13 cellular contexts compared by ENCODE assay signal in the genomic region with DNA sequence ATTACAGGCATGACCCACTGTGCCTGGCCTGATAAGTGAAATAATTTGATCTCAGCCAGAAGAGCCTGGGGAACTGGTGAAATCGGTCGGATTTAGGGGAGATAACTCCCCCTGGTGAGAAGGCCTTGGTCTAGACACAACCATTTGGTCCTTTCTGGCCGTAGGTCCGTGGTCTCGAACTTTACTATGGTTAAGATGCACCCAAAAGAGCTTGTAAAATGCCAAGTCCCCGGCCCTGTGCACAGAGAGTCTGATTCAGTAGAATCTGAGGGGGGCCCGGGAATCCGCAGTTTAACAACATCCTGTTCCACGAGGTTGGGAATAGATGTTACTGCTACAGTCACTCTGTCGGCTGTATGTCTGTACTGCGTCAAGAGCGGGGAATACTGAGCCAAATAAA.
DNase-seq lines count a peak whose midpoint lies in the region; ATAC-seq and TF ChIP-seq lines count a peak whose summit lies in the region.
"Had no signal": no experiment of that assay in that cellular context is flagged by ENCODE, and none has a peak within 500 bp of the region (broad histone marks: within the 10 kb centered on the region; RNA-seq: fewer than 3 reads in every experiment).

No MANE protein-coding gene starts in this region.

- H2BK120ac ChIP-seq in IMR-90 (ENCODE audit: low read depth, low read length) (peak overlapping the region; percentile 95), mesenchymal stem cell (ENCODE audit: low read depth, low read length) (peak overlapping the region; percentile 75)

- H3K36me3 ChIP-seq in IMR-90 (ENCODE audit: control insufficient read depth, insufficient read depth, low read length) (no peaks in the 10 kb centered on the region), mesenchymal stem cell (ENCODE audit: control insufficient read depth in 1 of 2, insufficient read depth in 2 of 2, low read depth in 1 of 2, low read length in 2 of 2) (no peaks in the 10 kb centered on the region), suprapubic skin (no peaks in the 10 kb centered on the region)

- H3K23ac ChIP-seq in IMR-90 (ENCODE audit: low read depth, low read length), result peak overlapping the region; percentile 77; the same call in 1 of the 2 replicates
- no peak overlapping the region for H3K23ac ChIP-seq in mesenchymal stem cell (ENCODE audit: low read length in 2 of 2)

- H3K9me1 ChIP-seq in IMR-90 (ENCODE audit: insufficient read depth, low read length), result peaks cover 39% of the 10 kb centered on the region

- H3K27me3 Mint-ChIP-seq in central memory CD8-positive, alpha-beta T cell, result no peaks in the 10 kb centered on the region

- TF ChIP-seq POLR2A in IMR-90 (IDR thresholded peaks at IDR 0.05; ENCODE audit: low read depth, low read length) (no peak), suprapubic skin (IDR thresholded peaks at IDR 0.05) (no peak)

- 56% methylated on average over 7 of the region's 12 CpGs; no CpG with 5 or more reads in 1 of the 2 experiments for WGBS in IMR-90 (ENCODE audit: extremely low coverage in 2 of 2, insufficient read length in 1 of 2), 2 experiments
- 51% methylated on average over 12 of the region's 12 CpGs for WGBS in mesenchymal stem cell
- WGBS in suprapubic skin, result 65% methylated on average over 12 of the region's 12 CpGs

- peak overlapping the region; percentile 41 for H4K5ac ChIP-seq in IMR-90 (ENCODE audit: low read depth, low read length)

- H3K14ac ChIP-seq in IMR-90 (replicated peaks; ENCODE audit: low read depth, low read length) (peak overlapping the region; percentile 92), mesenchymal stem cell (ENCODE audit: low read length in 2 of 2) (no peak overlapping the region)

- dilution Hi-C loops in IMR-90 (cut with HindIII; ENCODE audit: low sequenced_read_pairs, unreplicated experiment), result no loop called here

- H2AFZ ChIP-seq in IMR-90 (replicated peaks; ENCODE audit: low read length, poor library complexity) (peak overlapping the region; percentile 24), mesenchymal stem cell (ENCODE audit: low read depth, low read length) (no peak overlapping the region)

- ATAC-seq in IMR-90 (ENCODE audit: low read depth), result no peak
- ATAC-seq in central memory CD8-positive, alpha-beta T cell (replicated peaks; ENCODE audit: extremely low read depth, poor library complexity, severe bottlenecking), result no peak
- ATAC-seq in HG03469 (IDR thresholded peaks at IDR 0.05; ENCODE audit: unreplicated experiment), result no peak

- no peaks in the 10 kb centered on the region for H3K9me3 Mint-ChIP-seq in central memory CD8-positive, alpha-beta T cell
- H3K9me3 Mint-ChIP-seq: activated B cell treated with CpG ODN at 0.5 μM for 24 hours had no signal

- peak overlapping the region; percentile 94 for H2BK20ac ChIP-seq in IMR-90 (ENCODE audit: low read depth, low read length)

- TF ChIP-seq RAD21 in IMR-90 (IDR thresholded peaks at IDR 0.05; ENCODE audit: low read length), result no peak

- no peak for TF ChIP-seq EP300 in suprapubic skin (IDR thresholded peaks at IDR 0.05)

- peaks cover 31% of the 10 kb centered on the region for H3K4me1 ChIP-seq in IMR-90 (ENCODE audit: control insufficient read depth, insufficient read depth, low read length)
- H3K4me1 ChIP-seq in mesenchymal stem cell (ENCODE audit: control insufficient read depth, insufficient read depth, low read depth, low read length), result peaks cover 40% of the 10 kb centered on the region
- H3K4me1 ChIP-seq in suprapubic skin, result peaks cover 53% of the 10 kb centered on the region

- no TSS peak for BruUV-seq in IMR-90 (replicated peaks; lab: Mats Ljungman, UMichigan)

- H3K27me3 ChIP-seq in IMR-90 (ENCODE audit: control insufficient read depth, insufficient read depth, low read length), result no peaks in the 10 kb centered on the region
- no peaks in the 10 kb centered on the region for H3K27me3 ChIP-seq in mesenchymal stem cell (ENCODE audit: control insufficient read depth in 1 of 2, insufficient read depth in 1 of 2, low read length in 2 of 2)
- no peaks in the 10 kb centered on the region for H3K27me3 ChIP-seq in suprapubic skin

- H3K4me1 Mint-ChIP-seq in central memory CD8-positive, alpha-beta T cell, result no peaks in the 10 kb centered on the region

- H3K27ac ChIP-seq in IMR-90 (ENCODE audit: insufficient read depth, low read length), result peak overlapping the region; percentile 36
- H3K27ac ChIP-seq in mesenchymal stem cell (ENCODE audit: low read length, poor library complexity, severe bottlenecking), result no peak overlapping the region
- peak overlapping the region; percentile 99 for H3K27ac ChIP-seq in suprapubic skin

- in situ Hi-C loops in IMR-90 (cut with MboI; ENCODE audit: low sequenced_read_pairs), result no loop called here

- H2AK5ac ChIP-seq in IMR-90 (ENCODE audit: low read depth, low read length), result peak overlapping the region; percentile 97
- H2AK5ac ChIP-seq in mesenchymal stem cell (ENCODE audit: low read length, severe bottlenecking), result peak overlapping the region; percentile 78

- POLR2A ChIA-PET in IMR-90 (lab: Charles Lee; ENCODE audit: unreplicated experiment), result interaction anchor here (0.5 kb wide), 1 partner anchor 306 kb away, joined by 9 read pairs; no protein-coding TSS in a partner anchor

- TF ChIP-seq CTCF in IMR-90 (conservative IDR thresholded peaks at IDR 0.05; ENCODE audit: low read depth, low read length) (no peak; the same call in 1 of the 2 replicates), suprapubic skin (IDR thresholded peaks at IDR 0.05) (no peak)

- H4K8ac ChIP-seq in IMR-90 (ENCODE audit: low read depth in 2 of 2, low read length in 2 of 2) (peak overlapping the region; percentile 83 to 96; a peak in 3 of 4 replicates), mesenchymal stem cell (ENCODE audit: low read length) (peak overlapping the region; percentile 10)

- H3K27ac Mint-ChIP-seq in central memory CD8-positive, alpha-beta T cell (ENCODE audit: low read depth), result peak overlapping the region; percentile 10
- H3K27ac Mint-ChIP-seq: activated B cell treated with CpG ODN at 0.5 μM for 24 hours had no signal

- peak overlapping the region; percentile 85 for H2AK9ac ChIP-seq in IMR-90 (replicated peaks; ENCODE audit: low read depth, low read length, poor library complexity)

- H3K4me3 Mint-ChIP-seq in central memory CD8-positive, alpha-beta T cell, result no peak overlapping the region
- H3K4me3 Mint-ChIP-seq: activated B cell treated with CpG ODN at 0.5 μM for 24 hours had no signal

- peak overlapping the region; percentile 6; the same call in 1 of the 2 replicates for H3K18ac ChIP-seq in IMR-90 (ENCODE audit: low read depth, low read length)
- H3K18ac ChIP-seq in mesenchymal stem cell (ENCODE audit: low read depth in 1 of 2, low read length in 2 of 2), result peak overlapping the region in 1 of 2 experiments; percentile 92

- H3K56ac ChIP-seq in IMR-90 (ENCODE audit: extremely low read depth, insufficient read depth, low read length), result no peak overlapping the region; the same call in 1 of the 2 replicates

- no peaks in the 10 kb centered on the region for H4K20me1 ChIP-seq in IMR-90 (ENCODE audit: insufficient read depth, low read length)

- CTCF ChIA-PET in IMR-90 (lab: Yijun Ruan, JAX), result no interaction called here

- peak overlapping the region; percentile 97 for H4K91ac ChIP-seq in IMR-90 (ENCODE audit: insufficient read depth, low read depth, low read length)
- H4K91ac ChIP-seq in mesenchymal stem cell (ENCODE audit: low read length), result peak overlapping the region; percentile 96

- intact Hi-C loops in IMR-90 (cut with micrococcal nuclease), result no loop called here

- H3K4me2 ChIP-seq in IMR-90 (ENCODE audit: low read depth, low read length) (no peak overlapping the region), mesenchymal stem cell (ENCODE audit: low read length, poor library complexity, severe bottlenecking) (no peak overlapping the region)

- no peaks in the 10 kb centered on the region for H3K9me3 ChIP-seq in IMR-90 (ENCODE audit: control insufficient read depth, insufficient read depth, low read length)
- H3K9me3 ChIP-seq in mesenchymal stem cell (ENCODE audit: control insufficient read depth, low read length), result no peaks in the 10 kb centered on the region
- H3K9me3 ChIP-seq in suprapubic skin, result no peaks in the 10 kb centered on the region

- H2BK5ac ChIP-seq in IMR-90 (ENCODE audit: low read depth, low read length, poor library complexity, severe bottlenecking), result peak overlapping the region; percentile 73
- no peak overlapping the region for H2BK5ac ChIP-seq in mesenchymal stem cell (ENCODE audit: low read depth, low read length, poor library complexity, severe bottlenecking)

- peak overlapping the region; percentile 99 to 100 for H2BK12ac ChIP-seq in mesenchymal stem cell (ENCODE audit: low read length in 2 of 2)

- no peak overlapping the region for H3K4me3 ChIP-seq in IMR-90 (ENCODE audit: insufficient read depth, low read depth, low read length)
- no peak overlapping the region for H3K4me3 ChIP-seq in mesenchymal stem cell (ENCODE audit: insufficient read depth in 1 of 2, low read depth in 1 of 2, low read length in 2 of 2)
- no peak overlapping the region for H3K4me3 ChIP-seq in suprapubic skin

- H3K9ac ChIP-seq in IMR-90 (ENCODE audit: low read depth, low read length) (no peak overlapping the region), mesenchymal stem cell (ENCODE audit: low read length) (peak overlapping the region; percentile 91)

- peak overlapping the region; percentile 92; the same call in 2 of the 3 replicates for H2BK15ac ChIP-seq in IMR-90 (ENCODE audit: low read depth, low read length)
- no peak overlapping the region for H2BK15ac ChIP-seq in mesenchymal stem cell (ENCODE audit: low read depth, poor library complexity, severe bottlenecking)

- peak overlapping the region; percentile 98 for H3K4ac ChIP-seq in IMR-90 (ENCODE audit: low read depth, low read length)
- peak overlapping the region; percentile 76 to 99 for H3K4ac ChIP-seq in mesenchymal stem cell (ENCODE audit: low read depth in 1 of 2, low read length in 2 of 2)

- peaks cover 15 to 28% of the 10 kb centered on the region in 2 experiments for H3K79me1 ChIP-seq in IMR-90 (ENCODE audit: low read depth in 1 of 2, low read length in 2 of 2)
- peaks cover 1% of the 10 kb centered on the region for H3K79me1 ChIP-seq in mesenchymal stem cell (replicated peaks; ENCODE audit: low read length, poor library complexity, severe bottlenecking)

- peaks cover 4% of the 10 kb centered on the region for H3K36me3 Mint-ChIP-seq in central memory CD8-positive, alpha-beta T cell (ENCODE audit: insufficient read depth)

- DNase-seq in IMR-90 (no peak), mesenchymal stem cell (peak; percentile 52), suprapubic skin (ENCODE audit: low spot score in 2 of 2) (no peak), NCI-H2171 treated with DMSO at 0.1 percent for 48 hours (lab: John Stamatoyannopoulos, UW) (no peak), anterior cingulate cortex (lab: John Stamatoyannopoulos, UW) (no peak), ecto neural progenitor cell (ENCODE audit: low spot score) (no peak)
- DNase-seq in central memory CD8-positive, alpha-beta T cell (ENCODE audit: low spot score in 2 of 2), result no peak
- DNase-seq: activated B cell treated with CpG ODN at 0.5 μM for 24 hours, erythroblast, kidney glomerular epithelial cell, NCI-H1048, small intestine had no signal

TF ChIP-seq in IMR-90, 13 proteins besides CTCF, POLR2A, EP300 and RAD21 (continues in another document):
- TF ChIP-seq MXI1 (IDR thresholded peaks at IDR 0.05; ENCODE audit: borderline replicate concordance, low read depth, low read length) (no peak), CHD1 (IDR thresholded peaks at IDR 0.05; ENCODE audit: low read depth, low read length) (no peak), NFE2L2 (IDR thresholded peaks at IDR 0.05; ENCODE audit: low read depth, low read length) (no peak)
